Comparison of ENCODE assay signal across 13 cellular contexts in the genomic region with DNA sequence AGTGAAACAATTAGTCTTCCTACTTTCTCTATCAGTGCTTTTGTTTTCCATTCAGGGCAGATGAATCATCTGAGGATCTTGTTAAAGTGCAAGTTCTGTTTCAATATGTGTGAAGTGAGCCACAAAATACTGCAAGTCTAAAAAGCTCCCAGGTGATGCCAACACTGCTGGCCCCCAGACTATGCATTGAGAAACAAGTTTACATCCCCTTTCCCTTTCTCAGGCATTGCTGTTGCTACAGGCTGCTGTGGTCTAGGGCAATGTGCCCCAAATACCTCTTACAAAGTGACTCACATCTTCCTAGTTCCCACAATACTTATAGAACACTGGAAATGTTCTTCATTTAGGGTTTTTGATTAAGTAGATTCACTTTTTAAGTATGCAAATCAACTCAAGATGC. TPM values are rescaled to one million over a fixed set of nuclear protein-coding genes. Genes with fewer than 3 reads are reported as not detected.
A peak's percentile ranks its signal among the peaks of the same experiment; 100 is the strongest.
DNase-seq lines count a peak whose midpoint lies in the region; ATAC-seq and TF ChIP-seq lines count a peak whose summit lies in the region.
"Had no signal": no experiment of that assay in that cellular context is flagged by ENCODE, and none has a peak within 500 bp of the region (broad histone marks: within the 10 kb centered on the region; RNA-seq: fewer than 3 reads in every experiment).

No MANE protein-coding gene starts in this region.

- no peaks in the 10 kb centered on the region for H3K9me3 ChIP-seq in IMR-90 (ENCODE audit: control insufficient read depth, insufficient read depth, low read length)

- H3K4me2 ChIP-seq in IMR-90 (ENCODE audit: low read depth, low read length): peak overlapping the region; percentile 51
- H3K4me2 ChIP-seq: neural progenitor cell had no signal

- no peak for TF ChIP-seq RAD21 in IMR-90 (IDR thresholded peaks at IDR 0.05; ENCODE audit: low read length)

- no peak for TF ChIP-seq POLR2A in IMR-90 (IDR thresholded peaks at IDR 0.05; ENCODE audit: low read depth, low read length)

- no peaks in the 10 kb centered on the region for H3K79me1 ChIP-seq in IMR-90 (ENCODE audit: low read depth in 1 of 2, low read length in 2 of 2)

- dilution Hi-C loops in IMR-90 (cut with HindIII; ENCODE audit: low sequenced_read_pairs, unreplicated experiment): no loop called here

- H3K27ac ChIP-seq in IMR-90 (ENCODE audit: insufficient read depth, low read length): no peak overlapping the region
- H3K27ac ChIP-seq: neural progenitor cell had no signal

- H2BK120ac ChIP-seq in IMR-90 (ENCODE audit: low read depth, low read length): no peak overlapping the region

- DNase-seq in EH (ENCODE audit: low read depth) (peak; percentile 84), IMR-90 (peak; percentile 79), amniotic epithelial cell (ENCODE audit: low read depth) (peak; percentile 88), myocyte (ENCODE audit: low read depth) (peak; percentile 24), HuH-7 (ENCODE audit: low spot score) (no peak), retina (no peak), NCI-H2081 (lab: John Stamatoyannopoulos, UW) (no peak)
- DNase-seq: activated effector memory CD4-positive, alpha-beta T cell treated with Interleukin-2 at 50 U/mL for 16 hours; DMS79 treated with DMSO at 0.1 percent for 48 hours; left colon; MM.1S; NCI-H446 had no signal

- H3K27me3 ChIP-seq in IMR-90 (ENCODE audit: control insufficient read depth, insufficient read depth, low read length): peaks cover 3% of the 10 kb centered on the region; the same call in 1 of the 2 replicates
- H3K27me3 ChIP-seq: neural progenitor cell had no signal

- BruUV-seq in IMR-90 (replicated peaks; lab: Mats Ljungman, UMichigan): no TSS peak

- no peak overlapping the region for H2AFZ ChIP-seq in IMR-90 (replicated peaks; ENCODE audit: low read length, poor library complexity)

- no peak overlapping the region for H4K8ac ChIP-seq in IMR-90 (ENCODE audit: low read depth in 2 of 2, low read length in 2 of 2)

- no peak overlapping the region for H2AK5ac ChIP-seq in IMR-90 (ENCODE audit: low read depth, low read length)

- no peak overlapping the region for H3K18ac ChIP-seq in IMR-90 (ENCODE audit: low read depth, low read length)

- H3K9me1 ChIP-seq in IMR-90 (ENCODE audit: insufficient read depth, low read length): no peaks in the 10 kb centered on the region

- no peak overlapping the region for H2AK9ac ChIP-seq in IMR-90 (replicated peaks; ENCODE audit: low read depth, low read length, poor library complexity)

- H3K23ac ChIP-seq in IMR-90 (ENCODE audit: low read depth, low read length): no peak overlapping the region

- no peak overlapping the region for H3K4ac ChIP-seq in IMR-90 (ENCODE audit: low read depth, low read length)

- H2BK20ac ChIP-seq in IMR-90 (ENCODE audit: low read depth, low read length): no peak overlapping the region

- no peak overlapping the region for H3K9ac ChIP-seq in IMR-90 (ENCODE audit: low read depth, low read length)
- H3K9ac ChIP-seq: neural progenitor cell had no signal

- no peak overlapping the region for H4K5ac ChIP-seq in IMR-90 (ENCODE audit: low read depth, low read length)

- H2BK15ac ChIP-seq in IMR-90 (ENCODE audit: low read depth, low read length): no peak overlapping the region

- no peak for TF ChIP-seq CTCF in IMR-90 (conservative IDR thresholded peaks at IDR 0.05; ENCODE audit: low read depth, low read length)

- POLR2A ChIA-PET in IMR-90 (lab: Charles Lee; ENCODE audit: unreplicated experiment): no interaction called here

- no peak overlapping the region for H4K91ac ChIP-seq in IMR-90 (ENCODE audit: insufficient read depth, low read depth, low read length)

- in situ Hi-C loops in IMR-90 (cut with MboI; ENCODE audit: low sequenced_read_pairs): no loop called here

- no peak overlapping the region for H2BK5ac ChIP-seq in IMR-90 (ENCODE audit: low read depth, low read length, poor library complexity, severe bottlenecking)

- peak; percentile 62 for ATAC-seq in IMR-90 (ENCODE audit: low read depth)
- ATAC-seq: left colon had no signal

- H3K14ac ChIP-seq in IMR-90 (replicated peaks; ENCODE audit: low read depth, low read length): no peak overlapping the region

- H4K20me1 ChIP-seq in IMR-90 (ENCODE audit: insufficient read depth, low read length): no peaks in the 10 kb centered on the region

- CTCF ChIA-PET in IMR-90 (lab: Yijun Ruan, JAX): no interaction called here

- H3K36me3 ChIP-seq in IMR-90 (ENCODE audit: control insufficient read depth, insufficient read depth, low read length): no peaks in the 10 kb centered on the region
- H3K36me3 ChIP-seq: neural progenitor cell had no signal

- no peak overlapping the region for H3K56ac ChIP-seq in IMR-90 (ENCODE audit: extremely low read depth, insufficient read depth, low read length)

- H3K4me3 ChIP-seq in IMR-90 (ENCODE audit: insufficient read depth, low read depth, low read length): no peak overlapping the region
- H3K4me3 ChIP-seq: neural progenitor cell had no signal

- peaks cover 2% of the 10 kb centered on the region; the same call in 1 of the 2 replicates for H3K4me1 ChIP-seq in IMR-90 (ENCODE audit: control insufficient read depth, insufficient read depth, low read length)
- H3K4me1 ChIP-seq: neural progenitor cell had no signal

- intact Hi-C loops in IMR-90 (cut with micrococcal nuclease): no loop called here

TF ChIP-seq in IMR-90, 13 proteins besides CTCF, POLR2A, EP300 and RAD21:
- TF ChIP-seq CEBPB (IDR thresholded peaks at IDR 0.05; ENCODE audit: low read depth, low read length): 0 out of 2 replicates have a peak, but pooled peaks have one; percentile 46
- TF ChIP-seq FOS (IDR thresholded peaks at IDR 0.05; ENCODE audit: low read depth, low read length): no peak

RNA-seq across cellular contexts. Expression of a gene that starts 31.8 kb away (rescaled TPM):
- 16.0 and 42.8 TPM in 2 replicates for total RNA-seq in IMR-90 (2012; rRNA removed)
- polyA plus RNA-seq in IMR-90 (2012; rRNA removed): 27.5 and 27.9 TPM in 2 replicates
- polyA plus RNA-seq in IMR-90 (2012; cell fraction: cytosol; rRNA removed): 5.8 and 7.6 TPM in 2 replicates
- 2.0 and 6.9 TPM in 2 replicates for polyA plus RNA-seq in IMR-90 (2012; cell fraction: nucleus; rRNA removed; ENCODE audit: low replicate concordance)
- total RNA-seq in myocyte: 12.1 and 16.2 TPM in 2 replicates
- polyA plus RNA-seq in myocyte (2012): 20.8 TPM

Comparison
In these comparisons a context has a peak if more than half of its experiments do, and no peak if none do; other contexts are left out.
1. DNase-seq: peak in EH (single experiment), IMR-90 (single experiment), amniotic epithelial cell (single experiment) and myocyte (single experiment); none in HuH-7 (single experiment), retina (single experiment) and NCI-H2081 (0 of 2).